ENCODE assay signal across 9 cellular contexts in the genomic region with DNA sequence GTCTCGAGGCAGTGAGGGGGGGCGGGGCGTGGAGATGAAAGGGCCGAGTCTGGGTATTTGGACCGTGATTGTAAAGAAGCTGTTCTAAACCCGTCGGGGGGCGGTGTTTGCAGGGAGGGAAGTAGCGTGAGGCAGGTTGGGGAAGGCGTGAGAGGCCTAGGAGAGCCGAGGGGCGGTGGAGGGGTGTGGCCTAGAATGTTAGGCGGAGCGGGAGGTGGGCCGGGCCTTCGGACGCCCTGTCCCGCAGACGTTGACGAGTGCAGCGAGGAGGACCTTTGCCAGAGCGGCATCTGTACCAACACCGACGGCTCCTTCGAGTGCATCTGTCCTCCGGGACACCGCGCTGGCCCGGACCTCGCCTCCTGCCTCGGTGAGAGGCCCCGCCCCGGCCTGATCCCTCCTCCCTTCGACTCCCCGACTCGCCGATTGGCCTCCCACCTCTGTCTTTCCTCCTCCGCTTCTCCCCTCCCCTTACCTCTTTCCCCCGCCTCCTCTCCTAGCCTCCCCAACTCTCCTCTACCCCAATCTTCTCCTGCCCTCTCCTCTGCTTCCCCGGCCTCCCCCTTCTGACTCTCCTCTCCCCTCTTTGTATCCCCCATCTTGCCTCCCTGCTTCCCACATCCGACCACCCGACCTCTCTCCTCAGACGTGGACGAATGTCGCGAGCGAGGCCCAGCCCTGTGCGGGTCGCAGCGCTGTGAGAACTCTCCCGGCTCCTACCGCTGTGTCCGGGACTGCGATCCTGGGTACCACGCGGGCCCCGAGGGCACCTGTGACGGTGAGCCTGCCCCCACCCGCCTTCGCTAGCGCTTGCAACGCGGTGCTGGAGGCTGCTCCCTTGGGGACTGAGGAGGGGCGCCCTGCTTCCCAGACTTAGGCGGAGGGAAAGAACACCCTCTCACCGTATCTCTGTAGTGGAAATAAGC. TPM values are rescaled to one million over a fixed set of nuclear protein-coding genes. Genes with fewer than 3 reads are reported as not detected.
DNase-seq lines count a peak whose midpoint lies in the region; ATAC-seq lines count a peak whose summit lies in the region.
"Had no signal": no experiment of that assay in that cellular context is flagged by ENCODE, and none has a peak within 500 bp of the region (broad histone marks: within the 10 kb centered on the region; RNA-seq: fewer than 3 reads in every experiment).

No MANE protein-coding gene starts in this region.

- peak overlapping the region; percentile 87 for H3K4me3 ChIP-seq in mesodermal cell (ENCODE audit: extremely low read depth, insufficient read depth, low read length, poor library complexity, severe bottlenecking)

- peaks cover 4% of the 10 kb centered on the region for H3K4me1 ChIP-seq in mesodermal cell (ENCODE audit: control insufficient read depth, insufficient read depth, low read length, poor library complexity, severe bottlenecking)

- DNase-seq in EH (ENCODE audit: low read depth) (peak; percentile 68), NCI-H226 (peak; percentile 65)
- DNase-seq in activated CD4-positive, alpha-beta T cell treated with anti-CD3 and anti-CD28 coated beads, Interleukin-2, amount 50 U/mL, for 4 hours: peak; percentile 90
- peak; percentile 74 for DNase-seq in effector CD4-positive, alpha-beta T cell
- DNase-seq in stimulated activated CD8-positive, alpha-beta memory T cell treated with anti-CD3 and anti-CD28 coated beads, Interleukin-4, amount 100 ng/mL, for 4 hours (ENCODE audit: low read depth in 2 of 2, low spot score in 1 of 2): peak; percentile 70 to 83

- H3K27ac ChIP-seq in mesodermal cell (ENCODE audit: low read depth, low read length, severe bottlenecking): peak overlapping the region; percentile 83

- H3K9me3 ChIP-seq in mesodermal cell (ENCODE audit: control insufficient read depth, low read length): no peaks in the 10 kb centered on the region

- H3K36me3 ChIP-seq in mesodermal cell (ENCODE audit: control insufficient read depth, insufficient read depth, low read length): peaks cover 24% of the 10 kb centered on the region

- ATAC-seq in HG02678 (IDR thresholded peaks at IDR 0.05; ENCODE audit: unreplicated experiment) (peak; percentile 53), HG02852 (IDR thresholded peaks at IDR 0.05; ENCODE audit: unreplicated experiment) (no peak)
- ATAC-seq: Panc1 had no signal

- WGBS in mesodermal cell (ENCODE audit: insufficient coverage in 2 of 2), 2 experiments: 1 to 4% methylated on average over 60 to 64 of the region's 66 CpGs

RNA-seq across cellular contexts. Expression of a gene that starts 12.8 kb away (rescaled TPM):
- 141 TPM for polyA plus RNA-seq in mesodermal cell (2013, experiment 1 of 2)
- polyA plus RNA-seq in mesodermal cell (2013, experiment 2 of 2): 112 TPM

RNA-seq across cellular contexts. Expression of a gene that starts 37.3 kb away (rescaled TPM):
- 92.0 TPM for polyA plus RNA-seq in mesodermal cell (2013, experiment 1 of 2)
- 81.3 TPM for polyA plus RNA-seq in mesodermal cell (2013, experiment 2 of 2)
